Comparison of ENCODE assay signal across 22 cellular contexts in genomic region chr1:54215578-54215977, GRCh38.
"Had no signal": no experiment of that assay in that cellular context is flagged by ENCODE, and none has a peak within 500 bp of the region (broad histone marks: within the 10 kb centered on the region; RNA-seq: fewer than 3 reads in every experiment).

No MANE protein-coding gene starts in this region.

- H3K4me1 Mint-ChIP-seq: memory B cell had no signal

- H3K9me3 ChIP-seq: gastrocnemius medialis, neutrophil, prostate gland, right atrium auricular region, sigmoid colon, thoracic aorta, tibial nerve, upper lobe of left lung had no signal

- H3K27ac ChIP-seq: coronary artery, gastrocnemius medialis, neutrophil, prostate gland, right atrium auricular region, sigmoid colon, thoracic aorta, tibial nerve, upper lobe of left lung had no signal

- ATAC-seq: gastrocnemius medialis; left lobe of liver; natural killer cell; stimulated activated naive B cell treated with anti-CD40 and anti-IgM and Interleukin-4, amounts not matched to agents 10 μg/mL and 1 μg/mL and 100 μg/mL, for 72 hours had no signal

- H3K4me3 ChIP-seq: coronary artery, gastrocnemius medialis, lung, prostate gland, right atrium auricular region, sigmoid colon, thoracic aorta, tibial nerve, upper lobe of left lung had no signal

- H3K4me3 Mint-ChIP-seq: memory B cell; natural killer cell; stimulated activated naive B cell treated with anti-CD40 and anti-IgM and Interleukin-4, amounts not matched to agents 10 μg/mL and 1 μg/mL and 100 μg/mL, for 72 hours; stimulated activated naive CD8-positive, alpha-beta T cell treated with anti-CD3 and anti-CD28 coated beads, Interleukin-15, Interleukin-2, amounts not matched to agents 100 ng/mL and 50 ng/mL, for 24 hours had no signal

- H3K27ac Mint-ChIP-seq: memory B cell; natural killer cell; stimulated activated naive B cell treated with anti-CD40 and anti-IgM and Interleukin-4, amounts not matched to agents 10 μg/mL and 1 μg/mL and 100 μg/mL, for 72 hours; stimulated activated naive CD8-positive, alpha-beta T cell treated with anti-CD3 and anti-CD28 coated beads, Interleukin-15, Interleukin-2, amounts not matched to agents 100 ng/mL and 50 ng/mL, for 24 hours had no signal

- H3K9me3 Mint-ChIP-seq: memory B cell; natural killer cell; stimulated activated naive B cell treated with anti-CD40 and anti-IgM and Interleukin-4, amounts not matched to agents 10 μg/mL and 1 μg/mL and 100 μg/mL, for 72 hours; stimulated activated naive CD8-positive, alpha-beta T cell treated with anti-CD3 and anti-CD28 coated beads, Interleukin-15, Interleukin-2, amounts not matched to agents 100 ng/mL and 50 ng/mL, for 24 hours had no signal

- H3K27me3 ChIP-seq: gastrocnemius medialis, neutrophil, right atrium auricular region, sigmoid colon, tibial nerve, upper lobe of left lung had no signal

- H3K27me3 Mint-ChIP-seq: memory B cell; stimulated activated naive B cell treated with anti-CD40 and anti-IgM and Interleukin-4, amounts not matched to agents 10 μg/mL and 1 μg/mL and 100 μg/mL, for 72 hours; stimulated activated naive CD8-positive, alpha-beta T cell treated with anti-CD3 and anti-CD28 coated beads, Interleukin-15, Interleukin-2, amounts not matched to agents 100 ng/mL and 50 ng/mL, for 24 hours had no signal

- FAIRE-seq: kidney, urothelium cell line had no signal

- DNase-seq: dermis blood vessel endothelial cell; effector memory CD4-positive, alpha-beta T cell; foreskin fibroblast; gastrocnemius medialis; head of caudate nucleus; kidney; natural killer cell; sigmoid colon; stimulated activated CD4-positive, alpha-beta T cell treated with anti-CD3 and anti-CD28 coated beads, Interleukin-4, amount 100 ng/mL, for 4 hours; stimulated activated naive B cell treated with anti-CD40 and anti-IgM and Interleukin-4, amounts not matched to agents 10 μg/mL and 1 μg/mL and 100 μg/mL, for 72 hours; upper lobe of left lung had no signal
